12 cellular contexts compared by ENCODE assay signal in the genomic region with DNA sequence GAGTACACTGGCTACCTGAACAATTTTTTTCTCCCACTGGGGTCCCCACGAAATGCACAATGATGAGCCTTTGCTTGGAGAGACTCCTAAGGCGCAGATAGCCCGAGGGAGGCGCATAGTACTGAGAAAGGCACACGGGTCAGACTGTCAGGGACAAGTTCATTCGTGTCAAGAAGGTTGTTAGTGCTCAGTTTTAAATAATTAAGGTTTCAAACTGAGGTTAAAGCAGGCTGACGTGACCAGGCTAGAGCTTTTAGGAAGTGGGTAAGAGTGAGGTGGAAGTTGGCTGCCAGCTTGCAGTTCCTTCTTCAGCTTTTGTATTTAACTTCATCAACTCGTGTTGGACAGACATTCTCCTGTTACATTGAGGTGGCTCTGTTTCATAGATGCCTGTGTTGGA. TPM values are rescaled to one million over a fixed set of nuclear protein-coding genes. Genes with fewer than 3 reads are reported as not detected.
DNase-seq lines count a peak whose midpoint lies in the region; ATAC-seq and TF ChIP-seq lines count a peak whose summit lies in the region.
"Had no signal": no experiment of that assay in that cellular context is flagged by ENCODE, and none has a peak within 500 bp of the region (broad histone marks: within the 10 kb centered on the region; RNA-seq: fewer than 3 reads in every experiment).

No MANE protein-coding gene starts in this region.

- POLR2A ChIA-PET in activated CD8-positive, alpha-beta T cell treated with anti-CD3 and anti-CD28 coated beads for 36 hours (lab: Charles Lee), result no interaction called here

- no peak for DNase-seq in activated CD8-positive, alpha-beta T cell treated with anti-CD3 and anti-CD28 coated beads for 36 hours
- DNase-seq in neural crest cell (ENCODE audit: low read depth, low spot score) (no peak), NCI-H446 (lab: John Stamatoyannopoulos, UW) (no peak), HK-2 (ENCODE audit: unreplicated experiment) (no peak)
- no peak for DNase-seq in T-helper 2 cell treated with Interferon-gamma antibody and Interleukin-4, amounts not matched to agents 5 μg/mL and 100 μg/mL, for 36 hours (ENCODE audit: low spot score)
- DNase-seq: activated CD8-positive, alpha-beta memory T cell treated with anti-CD3 and anti-CD28 coated beads for 24 hours; Calu3; foreskin fibroblast; NCI-H1694 treated with DMSO at 0.1 percent for 48 hours had no signal

- ATAC-seq in GM19351 (IDR thresholded peaks at IDR 0.05; ENCODE audit: unreplicated experiment) (peak; percentile 42), HG03103 (IDR thresholded peaks at IDR 0.05; ENCODE audit: low read depth, unreplicated experiment) (peak; percentile 51)
- ATAC-seq in activated CD8-positive, alpha-beta T cell treated with anti-CD3 and anti-CD28 coated beads for 36 hours, result no peak

- no peaks in the 10 kb centered on the region for H3K27me3 Mint-ChIP-seq in activated CD8-positive, alpha-beta T cell treated with anti-CD3 and anti-CD28 coated beads for 36 hours
- H3K27me3 Mint-ChIP-seq in neural crest cell (ENCODE audit: low read depth), result no peaks in the 10 kb centered on the region
- H3K27me3 Mint-ChIP-seq in T-helper 2 cell treated with Interferon-gamma antibody and Interleukin-4, amounts not matched to agents 5 μg/mL and 100 μg/mL, for 36 hours (ENCODE audit: low read depth), result no peaks in the 10 kb centered on the region
- H3K27me3 Mint-ChIP-seq: activated naive CD4-positive, alpha-beta T cell treated with anti-CD3 and anti-CD28 coated beads, Interleukin-2, amount 50 U/mL, for 24 hours had no signal

- intact Hi-C loops in activated CD8-positive, alpha-beta T cell treated with anti-CD3 and anti-CD28 coated beads for 36 hours (cut with micrococcal nuclease), result no loop called here

- peak overlapping the region; percentile 12 for H3K27ac Mint-ChIP-seq in activated CD8-positive, alpha-beta T cell treated with anti-CD3 and anti-CD28 coated beads for 36 hours
- H3K27ac Mint-ChIP-seq in neural crest cell (ENCODE audit: unreplicated experiment), result peak overlapping the region; percentile 35
- no peak overlapping the region for H3K27ac Mint-ChIP-seq in T-helper 2 cell treated with Interferon-gamma antibody and Interleukin-4, amounts not matched to agents 5 μg/mL and 100 μg/mL, for 36 hours
- H3K27ac Mint-ChIP-seq: activated naive CD4-positive, alpha-beta T cell treated with anti-CD3 and anti-CD28 coated beads, Interleukin-2, amount 50 U/mL, for 24 hours had no signal

- CTCF ChIA-PET in activated CD8-positive, alpha-beta T cell treated with anti-CD3 and anti-CD28 coated beads for 36 hours (lab: Charles Lee), result interaction anchor here (1.3 kb wide), 1 partner anchor 16 kb away, joined by 4 read pairs; no protein-coding TSS in a partner anchor

- H3K36me3 Mint-ChIP-seq in activated CD8-positive, alpha-beta T cell treated with anti-CD3 and anti-CD28 coated beads for 36 hours (ENCODE audit: low read depth), result peaks cover 18% of the 10 kb centered on the region
- H3K36me3 Mint-ChIP-seq in neural crest cell (ENCODE audit: low read depth), result peaks cover 4% of the 10 kb centered on the region
- H3K36me3 Mint-ChIP-seq in T-helper 2 cell treated with Interferon-gamma antibody and Interleukin-4, amounts not matched to agents 5 μg/mL and 100 μg/mL, for 36 hours (ENCODE audit: low read depth), result peaks cover 21% of the 10 kb centered on the region

- peaks cover 42% of the 10 kb centered on the region for H3K4me1 Mint-ChIP-seq in activated CD8-positive, alpha-beta T cell treated with anti-CD3 and anti-CD28 coated beads for 36 hours (ENCODE audit: low read depth)
- peaks cover 10% of the 10 kb centered on the region for H3K4me1 Mint-ChIP-seq in neural crest cell
- H3K4me1 Mint-ChIP-seq in T-helper 2 cell treated with Interferon-gamma antibody and Interleukin-4, amounts not matched to agents 5 μg/mL and 100 μg/mL, for 36 hours (ENCODE audit: low read depth), result peaks cover 16% of the 10 kb centered on the region

- TF ChIP-seq CTCF in activated CD8-positive, alpha-beta T cell treated with anti-CD3 and anti-CD28 coated beads for 36 hours (IDR thresholded peaks at IDR 0.05), result no peak
- no peak for TF ChIP-seq CTCF in neural crest cell (conservative IDR thresholded peaks at IDR 0.05)

- H3K9me3 Mint-ChIP-seq in activated CD8-positive, alpha-beta T cell treated with anti-CD3 and anti-CD28 coated beads for 36 hours, result no peaks in the 10 kb centered on the region
- no peaks in the 10 kb centered on the region for H3K9me3 Mint-ChIP-seq in neural crest cell
- H3K9me3 Mint-ChIP-seq in T-helper 2 cell treated with Interferon-gamma antibody and Interleukin-4, amounts not matched to agents 5 μg/mL and 100 μg/mL, for 36 hours, result no peaks in the 10 kb centered on the region
- H3K9me3 Mint-ChIP-seq: activated naive CD4-positive, alpha-beta T cell treated with anti-CD3 and anti-CD28 coated beads, Interleukin-2, amount 50 U/mL, for 24 hours had no signal

- no peak overlapping the region for H3K4me3 Mint-ChIP-seq in activated CD8-positive, alpha-beta T cell treated with anti-CD3 and anti-CD28 coated beads for 36 hours
- no peak overlapping the region for H3K4me3 Mint-ChIP-seq in neural crest cell
- no peak overlapping the region for H3K4me3 Mint-ChIP-seq in T-helper 2 cell treated with Interferon-gamma antibody and Interleukin-4, amounts not matched to agents 5 μg/mL and 100 μg/mL, for 36 hours
- H3K4me3 Mint-ChIP-seq: activated naive CD4-positive, alpha-beta T cell treated with anti-CD3 and anti-CD28 coated beads, Interleukin-2, amount 50 U/mL, for 24 hours had no signal

RNA-seq across cellular contexts. Expression of a gene that starts 31.6 kb away (rescaled TPM):
- total RNA-seq in activated CD8-positive, alpha-beta T cell treated with anti-CD3 and anti-CD28 coated beads for 36 hours, result 10 to 100 TPM; 73.7 to 84.8 TPM
- total RNA-seq in neural crest cell, result 73.2 and 74.6 TPM in 2 replicates
